In genomic region chr1:28577738-28578536, GRCh38 we compare ENCODE assay signal across 9 cellular contexts. TPM values are rescaled to one million over a fixed set of nuclear protein-coding genes. Genes with fewer than 3 reads are reported as not detected.
DNase-seq lines count a peak whose midpoint lies in the region; ATAC-seq and TF ChIP-seq lines count a peak whose summit lies in the region.
"Had no signal": no experiment of that assay in that cellular context is flagged by ENCODE, and none has a peak within 500 bp of the region (broad histone marks: within the 10 kb centered on the region; RNA-seq: fewer than 3 reads in every experiment).

No MANE protein-coding gene starts in this region.

- H3K4me3 Mint-ChIP-seq in CD14-positive monocyte (no peak overlapping the region), T-helper 17 cell (peak overlapping the region; percentile 7)

- ATAC-seq in T-helper 17 cell, result no peak

- H3K36me3 Mint-ChIP-seq in CD14-positive monocyte, result peaks cover 41 to 63% of the 10 kb centered on the region in 2 donors
- H3K36me3 Mint-ChIP-seq in T-helper 17 cell (ENCODE audit: low read depth), result peaks cover 2% of the 10 kb centered on the region

- DNase-seq in CD14-positive monocyte (ENCODE audit: low spot score) (no peak), T-helper 17 cell (no peak), foreskin melanocyte (peak; percentile 69), hypothalamus (lab: John Stamatoyannopoulos, UW) (no peak), SKM-1 treated with dmso at 0.1 percent for 144 hours (lab: John Stamatoyannopoulos, UW; ENCODE audit: unreplicated experiment) (no peak), dedifferentiated amniotic fluid mesenchymal stem cell (ENCODE audit: extremely low spot score) (no peak), NK-92 (lab: John Stamatoyannopoulos, UW; ENCODE audit: unreplicated experiment) (no peak)
- DNase-seq: NCI-H1417 treated with DMSO at 0.1 percent for 48 hours had no signal

- H3K4me1 Mint-ChIP-seq in CD14-positive monocyte (peaks cover 46% of the 10 kb centered on the region), T-helper 17 cell (peaks cover 38% of the 10 kb centered on the region)

- H3K9me3 Mint-ChIP-seq in CD14-positive monocyte, result no peaks in the 10 kb centered on the region

- no peaks in the 10 kb centered on the region for H3K9me3 ChIP-seq in T-helper 17 cell (ENCODE audit: control insufficient read depth, low read length, poor library complexity, severe bottlenecking)

- no peak for TF ChIP-seq CTCF in CD14-positive monocyte (IDR thresholded peaks at IDR 0.05)

- in situ Hi-C loops in GM18951 (cut with MboI; ENCODE audit: low sequenced_read_pairs, unreplicated experiment), result no loop called here

- intact Hi-C loops in CD14-positive monocyte (cut with micrococcal nuclease), result no loop called here

- H3K27ac Mint-ChIP-seq in CD14-positive monocyte, result peak overlapping the region in 4 of 7 donors; percentile 3 to 30 (median 13)
- peak overlapping the region; percentile 88 for H3K27ac Mint-ChIP-seq in T-helper 17 cell

- H3K27me3 Mint-ChIP-seq in CD14-positive monocyte (ENCODE audit: low read depth in 3 of 3), result no peaks in the 10 kb centered on the region
- H3K27me3 Mint-ChIP-seq in T-helper 17 cell, result no peaks in the 10 kb centered on the region

- TF ChIP-seq POLR2A in GM18951 (IDR thresholded peaks at IDR 0.05; ENCODE audit: extremely low read depth, insufficient read depth, insufficient read length), result peak; percentile 18

RNA-seq across cellular contexts. Expression of gene RAB42, which starts 14.1 kb away (rescaled TPM):
- under 1 TPM in 1 of 2 donors, not detected in 1; 0.23 TPM for polyA plus RNA-seq in CD14-positive monocyte
- total RNA-seq in T-helper 17 cell, result not detected

RNA-seq across cellular contexts. Expression of gene TRNAU1AP, which starts 25.1 kb away (rescaled TPM):
- 10 to 100 TPM; 26.7 to 28.4 TPM for polyA plus RNA-seq in CD14-positive monocyte
- total RNA-seq in T-helper 17 cell, result 10 to 100 TPM; 24.5 to 27.9 TPM
